In genomic region chr6:34357937-34358336, GRCh38 we compare ENCODE assay signal across 13 cellular contexts. TPM values are rescaled to one million over a fixed set of nuclear protein-coding genes. Genes with fewer than 3 reads are reported as not detected.
DNase-seq lines count a peak whose midpoint lies in the region; FAIRE-seq and TF ChIP-seq lines count a peak whose summit lies in the region.
"Had no signal": no experiment of that assay in that cellular context is flagged by ENCODE, and none has a peak within 500 bp of the region (broad histone marks: within the 10 kb centered on the region; RNA-seq: fewer than 3 reads in every experiment).

No MANE protein-coding gene starts in this region.

- CTCF ChIA-PET in HEK293T (lab: Yijun Ruan, JAX) = no interaction called here

- no peak overlapping the region for H3K9ac ChIP-seq in astrocyte (ENCODE audit: low read length)
- H3K9ac ChIP-seq: GM23248 had no signal

- H3K27ac Mint-ChIP-seq in astrocyte (ENCODE audit: unreplicated experiment) = no peak overlapping the region
- H3K27ac Mint-ChIP-seq in activated naive CD8-positive, alpha-beta T cell treated with anti-CD3 and anti-CD28 coated beads for 36 hours = no peak overlapping the region
- H3K27ac Mint-ChIP-seq: CD8-positive, alpha-beta T cell had no signal

- H3K4me3 ChIP-seq in astrocyte (ENCODE audit: insufficient read depth, low read depth, low read length) = no peak overlapping the region
- no peak overlapping the region for H3K4me3 ChIP-seq in osteoblast (ENCODE audit: insufficient read depth, low read length)
- H3K4me3 ChIP-seq: GM23248 had no signal

- H4K20me1 ChIP-seq in astrocyte (ENCODE audit: insufficient read depth, low read length) (peaks cover 78% of the 10 kb centered on the region), osteoblast (ENCODE audit: insufficient read depth, low read length) (peaks cover 50% of the 10 kb centered on the region)

- TF ChIP-seq CTCF in astrocyte (IDR thresholded peaks at IDR 0.05; ENCODE audit: insufficient read depth, low read depth, low read length) = no peak
- no peak for TF ChIP-seq CTCF in osteoblast (IDR thresholded peaks at IDR 0.05; ENCODE audit: extremely low read depth, low read depth, low read length)

- H3K27ac ChIP-seq in astrocyte (ENCODE audit: low read depth, low read length) (no peak overlapping the region), osteoblast (ENCODE audit: low read depth, low read length) (no peak overlapping the region)
- H3K27ac ChIP-seq: 22Rv1, GM23248 had no signal

- no peaks in the 10 kb centered on the region for H3K36me3 Mint-ChIP-seq in astrocyte (ENCODE audit: low read depth, unreplicated experiment)
- no peaks in the 10 kb centered on the region for H3K36me3 Mint-ChIP-seq in activated naive CD8-positive, alpha-beta T cell treated with anti-CD3 and anti-CD28 coated beads for 36 hours
- H3K36me3 Mint-ChIP-seq: CD8-positive, alpha-beta T cell had no signal

- H3K9me3 ChIP-seq in astrocyte (ENCODE audit: insufficient read depth, low read depth, low read length) (no peaks in the 10 kb centered on the region), osteoblast (ENCODE audit: low read depth, low read length) (no peaks in the 10 kb centered on the region)

- no peaks in the 10 kb centered on the region for H3K9me3 Mint-ChIP-seq in astrocyte (ENCODE audit: unreplicated experiment)
- H3K9me3 Mint-ChIP-seq in activated naive CD8-positive, alpha-beta T cell treated with anti-CD3 and anti-CD28 coated beads for 36 hours = no peaks in the 10 kb centered on the region
- H3K9me3 Mint-ChIP-seq: CD14-positive monocyte; CD8-positive, alpha-beta T cell had no signal

- H3K4me1 ChIP-seq in astrocyte (ENCODE audit: insufficient read depth, low read length) = peaks cover 29% of the 10 kb centered on the region
- peaks cover 35% of the 10 kb centered on the region for H3K4me1 ChIP-seq in osteoblast (ENCODE audit: insufficient read depth, low read length)

- H3K4me3 Mint-ChIP-seq in astrocyte (ENCODE audit: unreplicated experiment) = no peak overlapping the region
- H3K4me3 Mint-ChIP-seq in activated naive CD8-positive, alpha-beta T cell treated with anti-CD3 and anti-CD28 coated beads for 36 hours = no peak overlapping the region
- H3K4me3 Mint-ChIP-seq: CD14-positive monocyte; CD8-positive, alpha-beta T cell had no signal

- H2AFZ ChIP-seq in astrocyte (ENCODE audit: low read depth, low read length) = no peak overlapping the region
- no peak overlapping the region for H2AFZ ChIP-seq in osteoblast (ENCODE audit: low read length)
- H2AFZ ChIP-seq: GM23248 had no signal

- H3K4me2 ChIP-seq in astrocyte (ENCODE audit: low read length) (peak overlapping the region; percentile 25), osteoblast (ENCODE audit: insufficient read depth, low read length) (no peak overlapping the region)

- H3K79me2 ChIP-seq in astrocyte (ENCODE audit: insufficient read depth, low read length) = peaks cover 83% of the 10 kb centered on the region
- peaks cover 70% of the 10 kb centered on the region for H3K79me2 ChIP-seq in osteoblast (ENCODE audit: insufficient read depth, low read length)

- POLR2A ChIA-PET in HEK293T (lab: Yijun Ruan, JAX) = no interaction called here

- peak; percentile 41 for DNase-seq in DMS 273 (lab: John Stamatoyannopoulos, UW; ENCODE audit: unreplicated experiment)
- no peak for DNase-seq in DMS 273 treated with DMSO at 0.1 percent for 48 hours (lab: John Stamatoyannopoulos, UW)
- DNase-seq in astrocyte (ENCODE audit: low read depth) = no peak
- DNase-seq in osteoblast (ENCODE audit: insufficient read length, low spot score, missing footprints) = peak; percentile 54
- DNase-seq in HEK293T (ENCODE audit: extremely low spot score) = no peak
- DNase-seq in NCI-H2196 (lab: John Stamatoyannopoulos, UW; ENCODE audit: unreplicated experiment) = no peak
- DNase-seq in activated naive CD8-positive, alpha-beta T cell treated with anti-CD3 and anti-CD28 coated beads for 36 hours = no peak
- DNase-seq: CD8-positive, alpha-beta T cell had no signal

- H3K36me3 ChIP-seq in astrocyte (ENCODE audit: insufficient read depth, low read length) = no peaks in the 10 kb centered on the region
- no peaks in the 10 kb centered on the region for H3K36me3 ChIP-seq in osteoblast (ENCODE audit: insufficient read depth, low read length)

- peaks cover 28% of the 10 kb centered on the region for H3K4me1 Mint-ChIP-seq in astrocyte (ENCODE audit: low read depth, unreplicated experiment)
- peaks cover 20% of the 10 kb centered on the region for H3K4me1 Mint-ChIP-seq in activated naive CD8-positive, alpha-beta T cell treated with anti-CD3 and anti-CD28 coated beads for 36 hours

- H3K27me3 Mint-ChIP-seq in astrocyte (ENCODE audit: low read depth, unreplicated experiment) = no peaks in the 10 kb centered on the region
- H3K27me3 Mint-ChIP-seq in activated naive CD8-positive, alpha-beta T cell treated with anti-CD3 and anti-CD28 coated beads for 36 hours = no peaks in the 10 kb centered on the region

- H3K27me3 ChIP-seq in astrocyte (ENCODE audit: insufficient read depth, low read length) (no peaks in the 10 kb centered on the region), osteoblast (ENCODE audit: insufficient read depth, low read length) (no peaks in the 10 kb centered on the region)

- no peak for FAIRE-seq in astrocyte (lab: Jason Lieb, UNC)
- FAIRE-seq: HepG2, HTR-8/SVneo had no signal

TF ChIP-seq in HEK293T, 16 proteins besides CTCF, POLR2A, EP300 and RAD21:
- no peak for TF ChIP-seq BHLHE40 (IDR thresholded peaks at IDR 0.05; ENCODE audit: borderline replicate concordance)
- TF ChIP-seq FOXM1 (IDR thresholded peaks at IDR 0.05; ENCODE audit: borderline replicate concordance) = no peak
- no peak for TF ChIP-seq ELF4 (IDR thresholded peaks at IDR 0.05)
- TF ChIP-seq TARDBP (IDR thresholded peaks at IDR 0.05) = no peak
- no peak for TF ChIP-seq L3MBTL2 (conservative IDR thresholded peaks at IDR 0.05)

RNA-seq across cellular contexts. Expression of gene NUDT3, which starts 34.5 kb away (rescaled TPM):
- total RNA-seq in astrocyte (16.3 and 16.7 TPM in 2 replicates), osteoblast (37.6 and 42.4 TPM in 2 replicates)
- total RNA-seq in activated naive CD8-positive, alpha-beta T cell treated with anti-CD3 and anti-CD28 coated beads for 36 hours = 10 to 100 TPM; 18.1 to 18.3 TPM

Comparison
In these comparisons a context has a peak if more than half of its experiments do, and no peak if none do; other contexts are left out.
1. DNase-seq: peak in DMS 273 (single experiment) and osteoblast (single experiment); none in DMS 273 treated with DMSO at 0.1 percent for 48 hours (single experiment), astrocyte (single experiment), HEK293T (single experiment), NCI-H2196 (single experiment) and activated naive CD8-positive, alpha-beta T cell treated with anti-CD3 and anti-CD28 coated beads for 36 hours (single experiment).